In the genomic region with DNA sequence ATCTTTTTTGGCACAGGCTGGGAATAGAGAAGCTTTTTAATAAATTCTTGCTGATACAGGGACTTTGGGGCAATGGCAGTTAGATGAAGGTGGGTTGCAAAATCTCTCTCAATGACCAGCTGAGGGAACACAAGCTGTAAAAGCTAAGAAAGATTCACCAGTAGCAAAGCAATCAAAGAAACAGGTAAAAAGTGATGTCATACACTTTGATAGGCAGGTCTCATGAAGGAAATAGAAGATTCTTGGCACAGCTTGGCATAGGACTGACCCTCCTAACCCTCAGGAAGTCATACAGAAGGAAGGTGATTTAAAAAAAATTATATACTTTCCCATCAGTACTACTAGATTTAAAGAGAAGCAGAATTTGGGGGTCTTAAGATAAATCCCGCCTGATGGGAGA, we compare ENCODE assay signal across 14 cellular contexts.
DNase-seq lines count a peak whose midpoint lies in the region; ATAC-seq, FAIRE-seq and TF ChIP-seq lines count a peak whose summit lies in the region.
"Had no signal": no experiment of that assay in that cellular context is flagged by ENCODE, and none has a peak within 500 bp of the region (broad histone marks: within the 10 kb centered on the region; RNA-seq: fewer than 3 reads in every experiment).

No MANE protein-coding gene starts in this region.

- ATAC-seq in GM12878, result no peak
- ATAC-seq in HG02623 (IDR thresholded peaks at IDR 0.05; ENCODE audit: unreplicated experiment), result no peak
- no peak for ATAC-seq in HG02642 (IDR thresholded peaks at IDR 0.05; ENCODE audit: poor library complexity, unreplicated experiment)
- ATAC-seq in HG02870 (IDR thresholded peaks at IDR 0.05; ENCODE audit: unreplicated experiment), result no peak

- POLR2A ChIA-PET in GM12878 (lab: Charles Lee), result interaction anchor here (0.7 to 2.4 kb wide), 6 partner anchors 11 to 138 kb away, joined by 3 to 11 read pairs (median 3); no protein-coding TSS in a partner anchor

- H2AFZ ChIP-seq in Loucy (ENCODE audit: low read length) (no peak overlapping the region), GM12878 (ENCODE audit: control insufficient read depth, low read depth, low read length) (no peak overlapping the region)

- SMC1A ChIA-PET in GM12878 (lab: Charles Lee; ENCODE audit: uncharacterized antibody, unreplicated experiment), result interaction anchor here (1.0 to 4.3 kb wide), 25 partner anchors 8 to 706 kb away, joined by 3 to 34 read pairs (median 4); a partner anchor contains a TSS

- in situ Hi-C loops in GM12878 (cut with MboI), result no loop called here

- H3K9ac ChIP-seq in Loucy (ENCODE audit: low read depth, low read length, poor library complexity, severe bottlenecking) (no peak overlapping the region), GM12878 (ENCODE audit: control insufficient read depth, insufficient read depth, low read length) (no peak overlapping the region), liver (ENCODE audit: low read depth in 1 of 2, low read length in 2 of 2) (no peak overlapping the region)
- H3K9ac ChIP-seq: KMS-11 had no signal

- H3K36me3 ChIP-seq in Loucy (ENCODE audit: insufficient read depth, low read length), result no peaks in the 10 kb centered on the region
- peaks cover 0 to 3% of the 10 kb centered on the region in 2 experiments; a peak in 2 of 4 replicates for H3K36me3 ChIP-seq in GM12878 (ENCODE audit: control insufficient read depth in 2 of 2, insufficient read depth in 2 of 2, low read length in 1 of 2)
- H3K36me3 ChIP-seq in liver (ENCODE audit: control insufficient read depth in 4 of 4, insufficient read depth in 3 of 4, low read depth in 1 of 4, low read length in 3 of 4), result no peaks in the 10 kb centered on the region
- H3K36me3 ChIP-seq: HAP-1 had no signal

- peak overlapping the region; percentile 4 for H3K4me2 ChIP-seq in Loucy (ENCODE audit: low read depth, low read length, poor library complexity, severe bottlenecking)
- no peak overlapping the region; the same call in 1 of the 2 replicates for H3K4me2 ChIP-seq in GM12878 (ENCODE audit: control insufficient read depth, insufficient read depth)
- H3K4me2 ChIP-seq: KMS-11 had no signal

- no peak for TF ChIP-seq EP300 in GM12878 (IDR thresholded peaks at IDR 0.05; ENCODE audit: borderline replicate concordance in 1 of 2, control insufficient read depth in 1 of 2, low read depth in 2 of 2, low read length in 2 of 2)

- H3K27ac ChIP-seq in GM12878 (ENCODE audit: control insufficient read depth, insufficient read depth) (no peak overlapping the region), liver (ENCODE audit: low read depth in 1 of 2, low read length in 2 of 2) (peak overlapping the region; percentile 43 to 79)
- H3K27ac ChIP-seq: KMS-11 had no signal

- no peaks in the 10 kb centered on the region for H3K9me2 ChIP-seq in Loucy (replicated peaks; ENCODE audit: low read depth, low read length)

- no TSS peak for BruUV-seq in GM12878 (replicated peaks; lab: Mats Ljungman, UMichigan)

- H3K9me3 ChIP-seq in Loucy (ENCODE audit: insufficient read depth, low read depth, low read length) (no peaks in the 10 kb centered on the region), GM12878 (replicated peaks; ENCODE audit: control insufficient read depth, insufficient read depth, low read length) (no peaks in the 10 kb centered on the region; the same call in 2 of the 3 replicates), liver (ENCODE audit: control insufficient read depth in 4 of 4, low read length in 3 of 4) (no peaks in the 10 kb centered on the region)
- H3K9me3 ChIP-seq: HAP-1 had no signal

- CTCF ChIA-PET in GM12878 (lab: Yijun Ruan, JAX), result interaction anchor here (0.7 to 2.2 kb wide), 12 partner anchors 10 to 180 kb away, joined by 3 to 10 read pairs (median 5); no protein-coding TSS in a partner anchor

- no peak for FAIRE-seq in GM12878 (lab: Jason Lieb, UNC)
- FAIRE-seq: A204.1 had no signal

- H4K20me1 ChIP-seq in Loucy (ENCODE audit: insufficient read depth, low read length, poor library complexity, severe bottlenecking) (no peaks in the 10 kb centered on the region), GM12878 (ENCODE audit: control insufficient read depth, insufficient read depth) (no peaks in the 10 kb centered on the region)

- no peak for DNase-seq in GM12878 (ENCODE audit: low read depth, low spot score)
- no peak for DNase-seq in stimulated activated CD4-positive, alpha-beta T cell treated with anti-CD3 and anti-CD28 coated beads, Interleukin-1b, Interleukin-23, amount 100 ng/mL, for 48 hours
- DNase-seq: CD4-positive, alpha-beta memory T cell; DMS153; DMS79; GDM1 had no signal

- H3K4me1 ChIP-seq in Loucy (ENCODE audit: insufficient read depth, low read length, poor library complexity, severe bottlenecking) (peaks cover 55% of the 10 kb centered on the region), GM12878 (ENCODE audit: control insufficient read depth, insufficient read depth, low read length) (peaks cover 66% of the 10 kb centered on the region), liver (ENCODE audit: control insufficient read depth in 4 of 4, insufficient read depth in 4 of 4, low read length in 3 of 4) (peaks cover 0 to 35% (median 21%) of the 10 kb centered on the region in 4 donors)

- TF ChIP-seq CTCF in Loucy (conservative IDR thresholded peaks at IDR 0.05; ENCODE audit: low read length) (no peak), GM12878 (IDR thresholded peaks at IDR 0.05 in 2 of 3, conservative IDR thresholded peaks at IDR 0.05 in 1 of 3; ENCODE audit: control insufficient read depth in 2 of 3, extremely low read depth in 1 of 3, insufficient read depth in 1 of 3, low read depth in 3 of 3, low read length in 3 of 3) (no peak), liver (IDR thresholded peaks at IDR 0.05; ENCODE audit: low read depth, low read length, missing input control) (no peak)

- 94% methylated on average over 1 of the region's 1 CpG for WGBS in GM12878 (ENCODE audit: insufficient coverage, insufficient replicate concordance, low lambda C conversion rate, missing lambda C conversion rate)
- WGBS in liver, result 100% methylated on average over 1 of the region's 1 CpG

- no peak for TF ChIP-seq POLR2A in GM12878 (IDR thresholded peaks at IDR 0.05; ENCODE audit: low read depth, low read length)

- RAD21 ChIA-PET in GM12878 (lab: Charles Lee; ENCODE audit: unreplicated experiment), result interaction anchor here (0.8 to 2.8 kb wide), 17 partner anchors 12 to 706 kb away, joined by 3 to 18 read pairs (median 5); a partner anchor contains a TSS

- intact Hi-C loops in GM12878 (cut with micrococcal nuclease; ENCODE audit: unreplicated experiment), result loop anchor here (2.0 kb wide), 1 partner anchor 65 kb away; no protein-coding TSS in a partner anchor

- no peaks in the 10 kb centered on the region for H3F3A ChIP-seq in Loucy (ENCODE audit: low read depth)

- H3K4me3 ChIP-seq in Loucy (ENCODE audit: low read length, poor library complexity, severe bottlenecking) (no peak overlapping the region), GM12878 (no peak overlapping the region), liver (ENCODE audit: low read depth in 1 of 3, low read length in 3 of 3) (no peak overlapping the region)
- H3K4me3 ChIP-seq: HAP-1 had no signal

- no peaks in the 10 kb centered on the region for H3K79me2 ChIP-seq in Loucy (ENCODE audit: insufficient read depth, low read length)
- H3K79me2 ChIP-seq in GM12878 (ENCODE audit: control insufficient read depth, insufficient read depth, low read length), result peaks cover 2% of the 10 kb centered on the region

- TF ChIP-seq RAD21 in GM12878 (IDR thresholded peaks at IDR 0.05; ENCODE audit: insufficient read depth, low read depth, low read length) (no peak), liver (IDR thresholded peaks at IDR 0.05) (no peak)

- H3K27me3 ChIP-seq in Loucy (ENCODE audit: insufficient read depth, low read length, poor library complexity, severe bottlenecking) (no peaks in the 10 kb centered on the region), GM12878 (replicated peaks in 1 of 2; ENCODE audit: control insufficient read depth in 2 of 2, insufficient read depth in 2 of 2, low read length in 1 of 2) (no peaks in the 10 kb centered on the region), liver (ENCODE audit: control insufficient read depth in 4 of 4, insufficient read depth in 4 of 4, low read length in 3 of 4) (no peaks in the 10 kb centered on the region)

TF ChIP-seq in GM12878, 131 proteins besides CTCF, POLR2A, EP300 and RAD21:
- TF ChIP-seq ZNF384 (IDR thresholded peaks at IDR 0.05; ENCODE audit: borderline replicate concordance, low read depth, low read length) (no peak), ATF7 (IDR thresholded peaks at IDR 0.05; ENCODE audit: low read depth) (peak; percentile 75)

TF ChIP-seq in liver, 16 proteins besides CTCF, POLR2A, EP300 and RAD21 (continues in another document):
- TF ChIP-seq, protein P1, sequence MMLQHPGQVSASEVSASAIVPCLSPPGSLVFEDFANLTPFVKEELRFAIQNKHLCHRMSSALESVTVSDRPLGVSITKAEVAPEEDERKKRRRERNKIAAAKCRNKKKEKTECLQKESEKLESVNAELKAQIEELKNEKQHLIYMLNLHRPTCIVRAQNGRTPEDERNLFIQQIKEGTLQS (IDR thresholded peaks at IDR 0.05), result no peak
- TF ChIP-seq TAF1 (conservative IDR thresholded peaks at IDR 0.05) (no peak), NR2F2 (IDR thresholded peaks at IDR 0.05) (no peak), GABPA (IDR thresholded peaks at IDR 0.05 in 1 of 2, conservative IDR thresholded peaks at IDR 0.05 in 1 of 2) (no peak)
- TF ChIP-seq, protein P2, sequence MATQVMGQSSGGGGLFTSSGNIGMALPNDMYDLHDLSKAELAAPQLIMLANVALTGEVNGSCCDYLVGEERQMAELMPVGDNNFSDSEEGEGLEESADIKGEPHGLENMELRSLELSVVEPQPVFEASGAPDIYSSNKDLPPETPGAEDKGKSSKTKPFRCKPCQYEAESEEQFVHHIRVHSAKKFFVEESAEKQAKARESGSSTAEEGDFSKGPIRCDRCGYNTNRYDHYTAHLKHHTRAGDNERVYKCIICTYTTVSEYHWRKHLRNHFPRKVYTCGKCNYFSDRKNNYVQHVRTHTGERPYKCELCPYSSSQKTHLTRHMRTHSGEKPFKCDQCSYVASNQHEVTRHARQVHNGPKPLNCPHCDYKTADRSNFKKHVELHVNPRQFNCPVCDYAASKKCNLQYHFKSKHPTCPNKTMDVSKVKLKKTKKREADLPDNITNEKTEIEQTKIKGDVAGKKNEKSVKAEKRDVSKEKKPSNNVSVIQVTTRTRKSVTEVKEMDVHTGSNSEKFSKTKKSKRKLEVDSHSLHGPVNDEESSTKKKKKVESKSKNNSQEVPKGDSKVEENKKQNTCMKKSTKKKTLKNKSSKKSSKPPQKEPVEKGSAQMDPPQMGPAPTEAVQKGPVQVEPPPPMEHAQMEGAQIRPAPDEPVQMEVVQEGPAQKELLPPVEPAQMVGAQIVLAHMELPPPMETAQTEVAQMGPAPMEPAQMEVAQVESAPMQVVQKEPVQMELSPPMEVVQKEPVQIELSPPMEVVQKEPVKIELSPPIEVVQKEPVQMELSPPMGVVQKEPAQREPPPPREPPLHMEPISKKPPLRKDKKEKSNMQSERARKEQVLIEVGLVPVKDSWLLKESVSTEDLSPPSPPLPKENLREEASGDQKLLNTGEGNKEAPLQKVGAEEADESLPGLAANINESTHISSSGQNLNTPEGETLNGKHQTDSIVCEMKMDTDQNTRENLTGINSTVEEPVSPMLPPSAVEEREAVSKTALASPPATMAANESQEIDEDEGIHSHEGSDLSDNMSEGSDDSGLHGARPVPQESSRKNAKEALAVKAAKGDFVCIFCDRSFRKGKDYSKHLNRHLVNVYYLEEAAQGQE (IDR thresholded peaks at IDR 0.05), result no peak
